ENCODE assay signal across 8 cellular contexts in genomic region chr19:51887522-51888498, GRCh38. TPM values are rescaled to one million over a fixed set of nuclear protein-coding genes. Genes with fewer than 3 reads are reported as not detected.
DNase-seq lines count a peak whose midpoint lies in the region; ATAC-seq and TF ChIP-seq lines count a peak whose summit lies in the region.

TSS of gene ZNF577 (minus strand) at chr19:51887951. CDS start at chr19:51880382, 7,569 bp downstream.

- H4K20me1 ChIP-seq in fibroblast of lung (ENCODE audit: control insufficient read depth, extremely low read depth, insufficient read depth, low read length) = no peaks in the 10 kb centered on the region

- peak within 1 kb of the TSS; percentile 57 for H3K4me3 Mint-ChIP-seq in activated T-helper 2 cell treated with anti-CD3 and anti-CD28 coated beads, Interferon-gamma antibody, Interleukin-2, Interleukin-4, amounts not matched to agents 10 μg/mL and 5 μg/mL and 100 μg/mL, durations not matched to agents 14 hours and 24 hours and 36 hours (ENCODE audit: low read depth)

- no peak for ATAC-seq in HG02623 (IDR thresholded peaks at IDR 0.05; ENCODE audit: unreplicated experiment)

- H3K4me2 ChIP-seq in fibroblast of lung (ENCODE audit: extremely low read depth, insufficient read depth, low read length) = peak within 1 kb of the TSS; percentile 84

- intact Hi-C loops in activated T-helper 2 cell treated with anti-CD3 and anti-CD28 coated beads, Interferon-gamma antibody, Interleukin-2, Interleukin-4, amounts not matched to agents 10 μg/mL and 5 μg/mL and 100 μg/mL, durations not matched to agents 14 hours and 24 hours and 36 hours (cut with micrococcal nuclease) = no loop called here

- peaks cover 34% of the 10 kb centered on the region for H3K36me3 ChIP-seq in NT2/D1 (ENCODE audit: insufficient read depth, insufficient read length, low read length)
- H3K36me3 ChIP-seq in fibroblast of lung (ENCODE audit: control insufficient read depth, insufficient read depth, low read length) = peaks cover 3% of the 10 kb centered on the region
- peaks cover 17% of the 10 kb centered on the region for H3K36me3 ChIP-seq in mucosa of stomach (ENCODE audit: control insufficient read depth, insufficient read depth, low read length)

- no peaks in the 10 kb centered on the region for H3K4me1 ChIP-seq in NT2/D1 (ENCODE audit: insufficient read depth, insufficient read length)
- no peaks in the 10 kb centered on the region for H3K4me1 ChIP-seq in fibroblast of lung (ENCODE audit: control insufficient read depth, extremely low read depth, insufficient read depth, low read length)
- H3K4me1 ChIP-seq in mucosa of stomach (ENCODE audit: control insufficient read depth, insufficient read depth, low read length) = no peaks in the 10 kb centered on the region

- no peaks in the 10 kb centered on the region for H3K79me2 ChIP-seq in fibroblast of lung (ENCODE audit: control insufficient read depth, insufficient read depth, low read length)

- H3K4me1 Mint-ChIP-seq in activated T-helper 2 cell treated with anti-CD3 and anti-CD28 coated beads, Interferon-gamma antibody, Interleukin-2, Interleukin-4, amounts not matched to agents 10 μg/mL and 5 μg/mL and 100 μg/mL, durations not matched to agents 14 hours and 24 hours and 36 hours (ENCODE audit: low read depth) = no peaks in the 10 kb centered on the region

- no peaks in the 10 kb centered on the region for H3K27me3 Mint-ChIP-seq in activated T-helper 2 cell treated with anti-CD3 and anti-CD28 coated beads, Interferon-gamma antibody, Interleukin-2, Interleukin-4, amounts not matched to agents 10 μg/mL and 5 μg/mL and 100 μg/mL, durations not matched to agents 14 hours and 24 hours and 36 hours (ENCODE audit: low read depth)

- H2AFZ ChIP-seq in fibroblast of lung (ENCODE audit: low read length) = peak within 1 kb of the TSS; percentile 98

- H3K9me3 ChIP-seq in NT2/D1 (ENCODE audit: insufficient read depth, low read length) (peaks cover 56% of the 10 kb centered on the region), fibroblast of lung (ENCODE audit: control insufficient read depth, insufficient read depth, low read depth, low read length) (peaks cover 5% of the 10 kb centered on the region), mucosa of stomach (ENCODE audit: control insufficient read depth, low read length) (peaks cover 24% of the 10 kb centered on the region)

- peak within 1 kb of the TSS; percentile 82 for H3K9ac ChIP-seq in NT2/D1 (ENCODE audit: insufficient read length, low read depth)
- H3K9ac ChIP-seq in fibroblast of lung (ENCODE audit: insufficient read depth, low read length) = peak within 1 kb of the TSS; percentile 60
- peak within 1 kb of the TSS; percentile 72 for H3K9ac ChIP-seq in mucosa of stomach (ENCODE audit: low read length)

- H3K36me3 Mint-ChIP-seq in activated T-helper 2 cell treated with anti-CD3 and anti-CD28 coated beads, Interferon-gamma antibody, Interleukin-2, Interleukin-4, amounts not matched to agents 10 μg/mL and 5 μg/mL and 100 μg/mL, durations not matched to agents 14 hours and 24 hours and 36 hours (ENCODE audit: low read depth) = peaks cover 74% of the 10 kb centered on the region

- peak; percentile 92 for DNase-seq in D341Med (ENCODE audit: low spot score)
- peak; percentile 80 for DNase-seq in NT2/D1 (ENCODE audit: low read depth, low spot score)
- no peak for DNase-seq in activated T-helper 2 cell treated with anti-CD3 and anti-CD28 coated beads, Interferon-gamma antibody, Interleukin-2, Interleukin-4, amounts not matched to agents 10 μg/mL and 5 μg/mL and 100 μg/mL, durations not matched to agents 14 hours and 24 hours and 36 hours (ENCODE audit: low spot score)
- DNase-seq in fibroblast of lung (ENCODE audit: low read depth in 2 of 2) = peak; percentile 95 to 96
- DNase-seq in stimulated activated CD8-positive, alpha-beta memory T cell treated with anti-CD3 and anti-CD28 coated beads, Interleukin-2, amount 100 ng/mL, for 1 hour (ENCODE audit: low read depth in 2 of 2) = peak; percentile 20 to 49
- no peak for DNase-seq in A172 (ENCODE audit: low spot score)

- peaks cover 86% of the 10 kb centered on the region for H3K9me3 Mint-ChIP-seq in activated T-helper 2 cell treated with anti-CD3 and anti-CD28 coated beads, Interferon-gamma antibody, Interleukin-2, Interleukin-4, amounts not matched to agents 10 μg/mL and 5 μg/mL and 100 μg/mL, durations not matched to agents 14 hours and 24 hours and 36 hours

- H3K4me3 ChIP-seq in NT2/D1 (ENCODE audit: insufficient read length, low read depth) (peak within 1 kb of the TSS; percentile 67), fibroblast of lung (replicated peaks in 1 of 4; ENCODE audit: control extremely low read depth in 1 of 4, insufficient read depth in 1 of 4, low read depth in 3 of 4, low read length in 4 of 4) (peak within 1 kb of the TSS; percentile 70 to 90 (median 77)), mucosa of stomach (ENCODE audit: low read length) (peak within 1 kb of the TSS; percentile 52)

- peak within 1 kb of the TSS; percentile 59 for H3K27ac ChIP-seq in fibroblast of lung (ENCODE audit: insufficient read depth, low read length)

- TF ChIP-seq CTCF in fibroblast of lung (conservative IDR thresholded peaks at IDR 0.05 in 1 of 2, IDR thresholded peaks at IDR 0.05 in 1 of 2; ENCODE audit: low read depth in 1 of 2, low read length in 2 of 2) = no peak

- H3K27ac Mint-ChIP-seq in activated T-helper 2 cell treated with anti-CD3 and anti-CD28 coated beads, Interferon-gamma antibody, Interleukin-2, Interleukin-4, amounts not matched to agents 10 μg/mL and 5 μg/mL and 100 μg/mL, durations not matched to agents 14 hours and 24 hours and 36 hours = no peak within 1 kb of the TSS

- H3K27me3 ChIP-seq in NT2/D1 (ENCODE audit: insufficient read depth, insufficient read length) = no peaks in the 10 kb centered on the region
- H3K27me3 ChIP-seq in fibroblast of lung (ENCODE audit: control insufficient read depth, insufficient read depth, low read length) = no peaks in the 10 kb centered on the region
- no peaks in the 10 kb centered on the region for H3K27me3 ChIP-seq in mucosa of stomach (ENCODE audit: control insufficient read depth, insufficient read depth, low read length)

RNA-seq across cellular contexts. Expression of gene ZNF577, which starts in this region (rescaled TPM):
- 5.8 and 6.0 TPM in 2 replicates for total RNA-seq in activated T-helper 2 cell treated with anti-CD3 and anti-CD28 coated beads, Interferon-gamma antibody, Interleukin-2, Interleukin-4, amounts not matched to agents 10 μg/mL and 5 μg/mL and 100 μg/mL, durations not matched to agents 14 hours and 24 hours and 36 hours
- 8.9 and 9.0 TPM in 2 replicates for total RNA-seq in fibroblast of lung
- 4.1 and 4.6 TPM in 2 replicates for polyA plus RNA-seq in fibroblast of lung
- 2.6 and 4.2 TPM in 2 replicates for polyA plus RNA-seq in fibroblast of lung (2012)
- 4.7 TPM in 1 of 2 replicates, not detected in the other for polyA minus RNA-seq in fibroblast of lung (ENCODE audit: low replicate concordance)
- 0.19 and 0.57 TPM in 2 replicates for total RNA-seq in A172 (2014; rRNA removed; shearing (Covaris generic))

Comparison
In these comparisons a context has a peak if more than half of its experiments do, and no peak if none do; other contexts are left out.
1. DNase-seq: peak in D341Med (single experiment), NT2/D1 (single experiment), fibroblast of lung (2 of 2) and stimulated activated CD8-positive, alpha-beta memory T cell treated with anti-CD3 and anti-CD28 coated beads, Interleukin-2, amount 100 ng/mL, for 1 hour (2 of 2); none in activated T-helper 2 cell treated with anti-CD3 and anti-CD28 coated beads, Interferon-gamma antibody, Interleukin-2, Interleukin-4, amounts not matched to agents 10 μg/mL and 5 μg/mL and 100 μg/mL, durations not matched to agents 14 hours and 24 hours and 36 hours (single experiment) and A172 (single experiment).
2. Peak in every context shown above with its lines, with median percentiles within 50 percentile points of each other: H3K4me3 ChIP-seq and H3K9ac ChIP-seq.